In genomic region chr20:43973671-43974450, GRCh38 we compare ENCODE assay signal across 27 cellular contexts.
"Had no signal": no experiment of that assay in that cellular context is flagged by ENCODE, and none has a peak within 500 bp of the region (broad histone marks: within the 10 kb centered on the region; RNA-seq: fewer than 3 reads in every experiment).

No MANE protein-coding gene starts in this region.

- H3K27ac Mint-ChIP-seq: activated CD4-positive, alpha-beta memory T cell treated with anti-CD3 and anti-CD28 coated beads, Interleukin-2, amount 10 ng/mL, durations not matched to agents 7 days and 5 days; activated CD4-positive, alpha-beta T cell treated with anti-CD3 and anti-CD28 coated beads, Interleukin-2, amount 10 ng/mL, durations not matched to agents 7 days and 5 days; activated naive CD8-positive, alpha-beta T cell; mesothelial cell of epicardium; naive B cell; nephron progenitor cell; T-helper 17 cell had no signal

- H3K9me3 ChIP-seq: colonic mucosa, ovary, prostate gland, thoracic aorta, upper lobe of left lung, vagina had no signal

- H3K4me2 ChIP-seq: hepatocyte had no signal

- H3K36me3 ChIP-seq: colonic mucosa, ovary, prostate gland, vagina had no signal

- H3K4me3 ChIP-seq: body of pancreas, colonic mucosa, dorsolateral prefrontal cortex, hepatocyte, ovary, prostate gland, skin epidermis, thoracic aorta, upper lobe of left lung, vagina had no signal

- H3K27me3 ChIP-seq: colonic mucosa, hepatocyte, ovary, upper lobe of left lung, vagina had no signal

- H3K4me1 ChIP-seq: body of pancreas, colonic mucosa, prostate gland, vagina had no signal

- H3K4me1 Mint-ChIP-seq: mesothelial cell of epicardium, naive B cell, nephron progenitor cell had no signal

- H3K4me3 Mint-ChIP-seq: activated CD4-positive, alpha-beta memory T cell treated with anti-CD3 and anti-CD28 coated beads, Interleukin-2, amount 10 ng/mL, durations not matched to agents 7 days and 5 days; activated CD4-positive, alpha-beta T cell treated with anti-CD3 and anti-CD28 coated beads, Interleukin-2, amount 10 ng/mL, durations not matched to agents 7 days and 5 days; activated naive CD8-positive, alpha-beta T cell; mesothelial cell of epicardium; naive B cell; nephron progenitor cell had no signal

- H3K9me3 Mint-ChIP-seq: mesothelial cell of epicardium, nephron progenitor cell had no signal

- H3K27ac ChIP-seq: body of pancreas, colonic mucosa, dorsolateral prefrontal cortex, hepatocyte, ovary, prostate gland, skin epidermis, thoracic aorta, upper lobe of left lung, vagina had no signal

- H3K36me3 Mint-ChIP-seq: activated naive CD8-positive, alpha-beta T cell; mesothelial cell of epicardium; naive B cell had no signal

- ATAC-seq: body of pancreas; left cardiac atrium; sciatic nerve; stimulated activated naive CD8-positive, alpha-beta T cell treated with anti-CD3 and anti-CD28 coated beads, Interleukin-15, Interleukin-2, amounts not matched to agents 100 U/mL and 50 U/mL, for 24 hours; T-helper 17 cell had no signal

- H2AFZ ChIP-seq: hepatocyte had no signal

- DNase-seq: activated CD4-positive, alpha-beta memory T cell treated with anti-CD3 and anti-CD28 coated beads, Interleukin-2, amount 10 ng/mL, durations not matched to agents 7 days and 5 days; activated CD4-positive, alpha-beta T cell treated with anti-CD3 and anti-CD28 coated beads for 1 hour; activated CD4-positive, alpha-beta T cell treated with anti-CD3 and anti-CD28 coated beads, Interleukin-2, amount 10 ng/mL, durations not matched to agents 7 days and 5 days; body of pancreas; cerebellar nuclear complex; colonic mucosa; dorsolateral prefrontal cortex; effector memory CD4-positive, alpha-beta T cell; left cardiac atrium; naive B cell; nephron progenitor cell; ovary; retina; stimulated activated CD4-positive, alpha-beta T cell treated with anti-CD3 and anti-CD28 coated beads, Interleukin-12 subunit alpha, Interleukin-12 subunit beta, amount 100 ng/mL, for 4 hours; stimulated activated CD4-positive, alpha-beta T cell treated with anti-CD3 and anti-CD28 coated beads, Interleukin-4, amount 100 ng/mL, for 1 hour; stimulated activated naive CD8-positive, alpha-beta T cell treated with anti-CD3 and anti-CD28 coated beads, Interleukin-15, Interleukin-2, amounts not matched to agents 100 U/mL and 50 U/mL, for 24 hours; T-helper 17 cell; T1000; upper lobe of left lung had no signal
